ENCODE assay signal across 13 cellular contexts in the genomic region with DNA sequence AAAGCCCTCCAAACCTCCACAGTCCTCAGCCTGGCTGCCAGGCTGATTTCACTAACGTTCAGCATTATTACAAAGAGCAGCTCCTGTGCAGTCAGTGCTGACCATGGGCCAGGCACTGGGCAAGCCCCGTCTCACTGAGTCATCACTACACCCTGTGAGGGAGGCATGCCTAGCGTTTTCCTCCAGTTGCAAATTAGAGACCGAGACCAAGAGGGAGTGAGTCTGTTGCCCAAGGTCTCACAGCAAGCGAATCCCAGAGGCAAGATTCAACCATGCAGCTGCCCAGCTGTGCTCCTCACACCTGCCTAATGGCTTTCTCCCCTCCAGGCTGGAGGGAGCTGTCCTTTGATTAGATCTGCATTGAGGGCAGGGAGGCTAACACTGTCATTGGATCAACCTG.
DNase-seq lines count a peak whose midpoint lies in the region; ATAC-seq and TF ChIP-seq lines count a peak whose summit lies in the region.
"Had no signal": no experiment of that assay in that cellular context is flagged by ENCODE, and none has a peak within 500 bp of the region (broad histone marks: within the 10 kb centered on the region; RNA-seq: fewer than 3 reads in every experiment).

No MANE protein-coding gene starts in this region.

- DNase-seq in DND-41 (no peak), LHCN-M2 (ENCODE audit: low read depth) (peak; percentile 6), cardiac fibroblast (ENCODE audit: low read depth in 2 of 2) (peak; percentile 33 to 57), kidney tubule cell (ENCODE audit: low spot score) (peak; percentile 65), Ammon's horn (ENCODE audit: low spot score) (no peak)
- DNase-seq: CD4-positive, CD25-positive, alpha-beta regulatory T cell; effector CD8-positive, alpha-beta T cell; NCI-H1092 treated with DMSO at 0.1 percent for 48 hours; NCI-H446 treated with DMSO at 0.1 percent for 48 hours had no signal

- ATAC-seq in DND-41 (ENCODE audit: insufficient read depth, low read depth) (no peak), GM18867 (IDR thresholded peaks at IDR 0.05; ENCODE audit: unreplicated experiment) (no peak), HG03439 (IDR thresholded peaks at IDR 0.05; ENCODE audit: unreplicated experiment) (no peak), GM18861 (IDR thresholded peaks at IDR 0.05; ENCODE audit: unreplicated experiment) (no peak)

- H4K20me1 ChIP-seq in DND-41 (ENCODE audit: insufficient read depth, low read length) = no peaks in the 10 kb centered on the region

- H2AFZ ChIP-seq in DND-41 (ENCODE audit: low read depth, low read length) = peak overlapping the region; percentile 5; the same call in 1 of the 2 replicates

- no peaks in the 10 kb centered on the region for H3K36me3 ChIP-seq in DND-41 (ENCODE audit: insufficient read depth, low read length)

- no peak overlapping the region for H3K4me2 ChIP-seq in DND-41 (ENCODE audit: insufficient read depth, low read length)

- no peak overlapping the region for H3K9ac ChIP-seq in DND-41 (ENCODE audit: low read depth, low read length)

- H3K27me3 ChIP-seq in DND-41 (ENCODE audit: insufficient read depth, low read length, poor library complexity) = peaks cover 11% of the 10 kb centered on the region

- TF ChIP-seq CTCF in DND-41 (IDR thresholded peaks at IDR 0.05; ENCODE audit: borderline replicate concordance, extremely low read depth, low read length, poor library complexity, severe bottlenecking) = no peak
- TF ChIP-seq CTCF in cardiac fibroblast (IDR thresholded peaks at IDR 0.05; ENCODE audit: low read depth, low read length) = no peak

- no peaks in the 10 kb centered on the region for H3K4me1 ChIP-seq in DND-41 (ENCODE audit: insufficient read depth, low read length)

- H3K79me2 ChIP-seq in DND-41 (ENCODE audit: insufficient read depth, low read length) = no peaks in the 10 kb centered on the region

- no peaks in the 10 kb centered on the region for H3K9me3 ChIP-seq in DND-41 (ENCODE audit: insufficient read depth, low read length, severe bottlenecking)

- H3K27ac ChIP-seq in DND-41 (ENCODE audit: low read length) = no peak overlapping the region
- H3K27ac ChIP-seq: VCaP had no signal

- H3K4me3 ChIP-seq in DND-41 (ENCODE audit: low read depth in 1 of 2, low read length in 2 of 2) (no peak overlapping the region), cardiac fibroblast (replicated peaks in 1 of 2; ENCODE audit: low read depth in 2 of 2, low read length in 2 of 2) (no peak overlapping the region)

Comparison
In these comparisons a context has a peak if more than half of its experiments do, and no peak if none do; other contexts are left out.
1. DNase-seq: peak in LHCN-M2 (single experiment), cardiac fibroblast (2 of 2) and kidney tubule cell (single experiment); none in DND-41 (single experiment) and Ammon's horn (single experiment).